Comparison of ENCODE assay signal across 1 cellular context in the genomic region with DNA sequence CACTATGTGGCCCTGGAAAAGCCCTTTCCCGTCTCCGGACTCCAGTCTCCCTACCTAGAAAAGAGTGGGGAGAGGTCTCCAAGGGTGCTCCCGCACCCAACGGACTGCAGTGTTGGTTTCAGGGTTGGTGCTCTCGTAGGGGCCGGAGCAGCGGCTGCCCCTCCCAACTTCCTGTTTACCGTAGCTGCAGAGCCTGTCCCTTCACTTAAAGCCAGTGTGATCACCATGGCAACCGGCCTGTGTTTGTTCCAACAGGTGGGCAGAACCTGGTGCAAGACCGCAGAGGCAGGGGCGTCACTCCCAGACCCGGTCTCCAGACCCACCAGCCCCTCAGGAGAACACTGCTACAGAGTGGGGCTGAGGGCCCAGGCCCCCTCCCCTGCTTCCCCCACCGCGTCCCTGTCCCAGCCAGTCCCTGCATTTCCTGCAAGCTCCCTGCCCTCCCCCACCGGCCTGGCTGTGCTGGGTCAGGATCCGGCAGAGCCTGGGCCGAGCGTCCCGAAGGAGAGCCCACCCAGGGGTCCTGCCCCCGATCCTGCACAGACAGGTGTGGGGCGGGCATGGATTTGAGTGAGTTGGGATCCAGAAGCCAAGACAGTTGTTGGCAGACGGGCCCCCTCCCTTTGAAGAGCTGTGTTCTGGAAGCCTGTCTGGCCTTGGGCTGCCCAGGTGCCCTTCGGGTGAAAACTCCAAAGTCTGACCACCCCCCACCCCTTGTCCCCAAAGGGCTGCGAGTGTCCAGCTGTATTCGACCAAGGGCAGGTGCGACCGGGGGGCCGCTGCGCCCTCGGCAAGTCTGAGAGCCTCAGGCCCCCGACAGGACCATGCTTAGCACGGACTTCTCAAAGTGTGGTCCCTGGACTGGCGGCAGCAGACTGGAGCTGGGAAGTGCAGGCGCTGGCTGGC.
TF ChIP-seq lines count a peak whose summit lies in the region.

No MANE protein-coding gene starts in this region.

TF ChIP-seq in SK-N-SH, 30 proteins besides CTCF, POLR2A, EP300 and RAD21 (continued from another document):
- TF ChIP-seq, protein P1, sequence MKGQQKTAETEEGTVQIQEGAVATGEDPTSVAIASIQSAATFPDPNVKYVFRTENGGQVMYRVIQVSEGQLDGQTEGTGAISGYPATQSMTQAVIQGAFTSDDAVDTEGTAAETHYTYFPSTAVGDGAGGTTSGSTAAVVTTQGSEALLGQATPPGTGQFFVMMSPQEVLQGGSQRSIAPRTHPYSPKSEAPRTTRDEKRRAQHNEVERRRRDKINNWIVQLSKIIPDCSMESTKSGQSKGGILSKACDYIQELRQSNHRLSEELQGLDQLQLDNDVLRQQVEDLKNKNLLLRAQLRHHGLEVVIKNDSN (IDR thresholded peaks at IDR 0.05; ENCODE audit: borderline replicate concordance, low read depth) = no peak
- TF ChIP-seq, protein P2, sequence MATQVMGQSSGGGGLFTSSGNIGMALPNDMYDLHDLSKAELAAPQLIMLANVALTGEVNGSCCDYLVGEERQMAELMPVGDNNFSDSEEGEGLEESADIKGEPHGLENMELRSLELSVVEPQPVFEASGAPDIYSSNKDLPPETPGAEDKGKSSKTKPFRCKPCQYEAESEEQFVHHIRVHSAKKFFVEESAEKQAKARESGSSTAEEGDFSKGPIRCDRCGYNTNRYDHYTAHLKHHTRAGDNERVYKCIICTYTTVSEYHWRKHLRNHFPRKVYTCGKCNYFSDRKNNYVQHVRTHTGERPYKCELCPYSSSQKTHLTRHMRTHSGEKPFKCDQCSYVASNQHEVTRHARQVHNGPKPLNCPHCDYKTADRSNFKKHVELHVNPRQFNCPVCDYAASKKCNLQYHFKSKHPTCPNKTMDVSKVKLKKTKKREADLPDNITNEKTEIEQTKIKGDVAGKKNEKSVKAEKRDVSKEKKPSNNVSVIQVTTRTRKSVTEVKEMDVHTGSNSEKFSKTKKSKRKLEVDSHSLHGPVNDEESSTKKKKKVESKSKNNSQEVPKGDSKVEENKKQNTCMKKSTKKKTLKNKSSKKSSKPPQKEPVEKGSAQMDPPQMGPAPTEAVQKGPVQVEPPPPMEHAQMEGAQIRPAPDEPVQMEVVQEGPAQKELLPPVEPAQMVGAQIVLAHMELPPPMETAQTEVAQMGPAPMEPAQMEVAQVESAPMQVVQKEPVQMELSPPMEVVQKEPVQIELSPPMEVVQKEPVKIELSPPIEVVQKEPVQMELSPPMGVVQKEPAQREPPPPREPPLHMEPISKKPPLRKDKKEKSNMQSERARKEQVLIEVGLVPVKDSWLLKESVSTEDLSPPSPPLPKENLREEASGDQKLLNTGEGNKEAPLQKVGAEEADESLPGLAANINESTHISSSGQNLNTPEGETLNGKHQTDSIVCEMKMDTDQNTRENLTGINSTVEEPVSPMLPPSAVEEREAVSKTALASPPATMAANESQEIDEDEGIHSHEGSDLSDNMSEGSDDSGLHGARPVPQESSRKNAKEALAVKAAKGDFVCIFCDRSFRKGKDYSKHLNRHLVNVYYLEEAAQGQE (IDR thresholded peaks at IDR 0.05; ENCODE audit: low read depth, low read length) = no peak
- TF ChIP-seq NFIC (IDR thresholded peaks at IDR 0.05; ENCODE audit: borderline replicate concordance) = no peak
- TF ChIP-seq SMC3 (IDR thresholded peaks at IDR 0.05; ENCODE audit: low read depth, low read length) = no peak
- TF ChIP-seq, protein P3, sequence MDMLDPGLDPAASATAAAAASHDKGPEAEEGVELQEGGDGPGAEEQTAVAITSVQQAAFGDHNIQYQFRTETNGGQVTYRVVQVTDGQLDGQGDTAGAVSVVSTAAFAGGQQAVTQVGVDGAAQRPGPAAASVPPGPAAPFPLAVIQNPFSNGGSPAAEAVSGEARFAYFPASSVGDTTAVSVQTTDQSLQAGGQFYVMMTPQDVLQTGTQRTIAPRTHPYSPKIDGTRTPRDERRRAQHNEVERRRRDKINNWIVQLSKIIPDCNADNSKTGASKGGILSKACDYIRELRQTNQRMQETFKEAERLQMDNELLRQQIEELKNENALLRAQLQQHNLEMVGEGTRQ (IDR thresholded peaks at IDR 0.05; ENCODE audit: borderline replicate concordance, low read depth, low read length) = no peak
- TF ChIP-seq RXRA (IDR thresholded peaks at IDR 0.05; ENCODE audit: borderline replicate concordance, low read depth) = no peak
- no peak for TF ChIP-seq MXI1 (IDR thresholded peaks at IDR 0.05; ENCODE audit: low read depth, low read length)
- no peak for TF ChIP-seq GATA2 (CRISPR knock-in tag; IDR thresholded peaks at IDR 0.05)
- no peak for TF ChIP-seq CHD2 (IDR thresholded peaks at IDR 0.05; ENCODE audit: low read length, partially characterized antibody)
